ENCODE assay signal across 25 cellular contexts in genomic region chr16:17638134-17638533, GRCh38.
"Had no signal": no experiment of that assay in that cellular context is flagged by ENCODE, and none has a peak within 500 bp of the region (broad histone marks: within the 10 kb centered on the region; RNA-seq: fewer than 3 reads in every experiment).

No MANE protein-coding gene starts in this region.

- H3K4me3 Mint-ChIP-seq: IgD-negative memory B cell had no signal

- H3K4me1 ChIP-seq: Peyer's patch, SJCRH30 had no signal

- ATAC-seq: K562, Right ventricle myocardium inferior, SK-N-SH treated with all-trans-retinoic acid at 6 μM for 48 hours had no signal

- H3K36me3 Mint-ChIP-seq: IgD-negative memory B cell had no signal

- H3K4me1 Mint-ChIP-seq: IgD-negative memory B cell had no signal

- H3K27ac ChIP-seq: HL-60, KMS-11, PC-9, Peyer's patch, SJCRH30 had no signal

- H2AFZ ChIP-seq: PC-9 had no signal

- H3K9me3 ChIP-seq: Peyer's patch, SJCRH30 had no signal

- DNase-seq: Kasumi-1, MM.1S, NCI-H1092 treated with DMSO at 0.1 percent for 48 hours, NCI-H1436, NCI-H187, NCI-H2029, NCI-H2081 treated with DMSO at 0.1 percent for 48 hours, NCI-H2171, NCI-H226, NCI-H446, NCI-H510A, NCI-H524 treated with DMSO at 0.1 percent for 48 hours, NCI-H69, NCI-H774, OCI-M1, PC-9, Peyer's patch, SHP77 treated with DMSO at 0.1 percent for 48 hours, SJCRH30 had no signal

- H3K27me3 ChIP-seq: Peyer's patch, SJCRH30 had no signal

- H3K27ac Mint-ChIP-seq: IgD-negative memory B cell had no signal

- H3K4me2 ChIP-seq: KMS-11, PC-9 had no signal

- H3K9ac ChIP-seq: KMS-11 had no signal

- H3K4me3 ChIP-seq: K562, PC-9, Peyer's patch, SJCRH30 had no signal

- H3K36me3 ChIP-seq: Peyer's patch, SJCRH30 had no signal
